ENCODE assay signal across 19 cellular contexts in genomic region chr3:46207549-46207948, GRCh38. TPM values are rescaled to one million over a fixed set of nuclear protein-coding genes. Genes with fewer than 3 reads are reported as not detected.
A peak's percentile ranks its signal among the peaks of the same experiment; 100 is the strongest.
DNase-seq lines count a peak whose midpoint lies in the region; ATAC-seq and TF ChIP-seq lines count a peak whose summit lies in the region.
"Not testable (repeated sequence)": the region's sequence is repeated elsewhere in the genome, so short reads cannot be mapped to it uniquely, and the experiment has no call there.
"Had no signal": no experiment of that assay in that cellular context is flagged by ENCODE, and none has a peak within 500 bp of the region (broad histone marks: within the 10 kb centered on the region; RNA-seq: fewer than 3 reads in every experiment).

No MANE protein-coding gene starts in this region.

- H3K9me3 Mint-ChIP-seq in activated T-helper 17 cell treated with anti-CD3 and anti-CD28 coated beads, Interleukin-2, amount 50 U/mL, for 72 hours; stimulated activated effector memory CD8-positive, alpha-beta T cell treated with anti-CD3 and anti-CD28 coated beads, Interleukin-12 subunit alpha, Interleukin-12 subunit beta, amount 100 ng/mL, for 72 hours: not testable (repeated sequence)

- not testable (repeated sequence) for DNase-seq in GM12864 (ENCODE audit: low read depth); T-helper 17 cell; colonic mucosa; left ventricle myocardium inferior; upper lobe of left lung
- peak in 1 of 2 donors; percentile 45 for DNase-seq in stimulated activated effector memory CD8-positive, alpha-beta T cell treated with anti-CD3 and anti-CD28 coated beads, Interleukin-12 subunit alpha, Interleukin-12 subunit beta, amount 100 ng/mL, for 72 hours (ENCODE audit: low spot score in 2 of 2)

- H3K27ac ChIP-seq in colonic mucosa (peak overlapping the region; percentile 29), left ventricle myocardium inferior (replicated peaks) (peak overlapping the region; percentile 51), upper lobe of left lung (peak overlapping the region; percentile 68 to 75 (median 74))

- H3K9ac ChIP-seq in colonic mucosa (ENCODE audit: low read depth in 2 of 2, low read length in 2 of 2): not testable (repeated sequence)

- not testable (repeated sequence) for ATAC-seq in T-helper 17 cell; activated T-helper 17 cell treated with anti-CD3 and anti-CD28 coated beads, Interleukin-2, amount 50 U/mL, for 72 hours (replicated peaks); stimulated activated effector memory CD8-positive, alpha-beta T cell treated with anti-CD3 and anti-CD28 coated beads, Interleukin-12 subunit alpha, Interleukin-12 subunit beta, amount 100 ng/mL, for 72 hours; upper lobe of left lung (ENCODE audit: low FRiP score in 2 of 2)

- intact Hi-C loops in colonic mucosa (cut with DNase I); left ventricle myocardium inferior (cut with micrococcal nuclease): not testable (repeated sequence)

- peak overlapping the region; percentile 43 for H3K4me3 Mint-ChIP-seq in T-helper 17 cell
- H3K4me3 Mint-ChIP-seq in activated T-helper 17 cell treated with anti-CD3 and anti-CD28 coated beads, Interleukin-2, amount 50 U/mL, for 72 hours: peak overlapping the region; percentile 51
- peak overlapping the region; percentile 64 for H3K4me3 Mint-ChIP-seq in stimulated activated effector memory CD8-positive, alpha-beta T cell treated with anti-CD3 and anti-CD28 coated beads, Interleukin-12 subunit alpha, Interleukin-12 subunit beta, amount 100 ng/mL, for 72 hours

- H3K36me3 ChIP-seq in colonic mucosa, left ventricle myocardium inferior, upper lobe of left lung: not testable (repeated sequence)

- H3K9me3 ChIP-seq in T-helper 17 cell (ENCODE audit: control insufficient read depth, low read length, poor library complexity, severe bottlenecking); colonic mucosa; left ventricle myocardium inferior (replicated peaks); mononuclear cell (ENCODE audit: low read depth, low read length); upper lobe of left lung: not testable (repeated sequence)

- H3K27me3 Mint-ChIP-seq in T-helper 17 cell; activated T-helper 17 cell treated with anti-CD3 and anti-CD28 coated beads, Interleukin-2, amount 50 U/mL, for 72 hours: not testable (repeated sequence)

- not testable (repeated sequence) for H3K36me3 Mint-ChIP-seq in T-helper 17 cell (ENCODE audit: low read depth); activated T-helper 17 cell treated with anti-CD3 and anti-CD28 coated beads, Interleukin-2, amount 50 U/mL, for 72 hours (ENCODE audit: low read depth)
- peaks cover 25% of the 10 kb centered on the region for H3K36me3 Mint-ChIP-seq in stimulated activated effector memory CD8-positive, alpha-beta T cell treated with anti-CD3 and anti-CD28 coated beads, Interleukin-12 subunit alpha, Interleukin-12 subunit beta, amount 100 ng/mL, for 72 hours

- H3K4me1 ChIP-seq in colonic mucosa, left ventricle myocardium inferior: not testable (repeated sequence)
- peaks cover 87% of the 10 kb centered on the region for H3K4me1 ChIP-seq in mononuclear cell (ENCODE audit: insufficient read depth, low read length)
- peaks cover 5 to 17% (median 6%) of the 10 kb centered on the region in 4 donors for H3K4me1 ChIP-seq in upper lobe of left lung

- H3K4me3 ChIP-seq in GM12864 (ENCODE audit: low read depth, low read length) (peak overlapping the region; percentile 24; the same call in 1 of the 2 replicates), colonic mucosa (peak overlapping the region; percentile 11), left ventricle myocardium inferior (peak overlapping the region; percentile 40), mononuclear cell (ENCODE audit: low read length) (peak overlapping the region; percentile 79), upper lobe of left lung (peak overlapping the region in 3 of 4 donors; percentile 19 to 43 (median 25))

- not testable (repeated sequence) for TF ChIP-seq EP300 in upper lobe of left lung (IDR thresholded peaks at IDR 0.05)

- WGBS in upper lobe of left lung, 2 donors: 70 to 88% methylated on average over 9 of the region's 9 CpGs

- H3K27ac Mint-ChIP-seq in T-helper 17 cell: peak overlapping the region; percentile 9
- not testable (repeated sequence) for H3K27ac Mint-ChIP-seq in activated T-helper 17 cell treated with anti-CD3 and anti-CD28 coated beads, Interleukin-2, amount 50 U/mL, for 72 hours
- H3K27ac Mint-ChIP-seq in stimulated activated effector memory CD8-positive, alpha-beta T cell treated with anti-CD3 and anti-CD28 coated beads, Interleukin-12 subunit alpha, Interleukin-12 subunit beta, amount 100 ng/mL, for 72 hours: peak overlapping the region; percentile 91

- H3K4me1 Mint-ChIP-seq in T-helper 17 cell: peaks cover 21% of the 10 kb centered on the region
- peaks cover 20% of the 10 kb centered on the region for H3K4me1 Mint-ChIP-seq in activated T-helper 17 cell treated with anti-CD3 and anti-CD28 coated beads, Interleukin-2, amount 50 U/mL, for 72 hours
- peaks cover 76% of the 10 kb centered on the region for H3K4me1 Mint-ChIP-seq in stimulated activated effector memory CD8-positive, alpha-beta T cell treated with anti-CD3 and anti-CD28 coated beads, Interleukin-12 subunit alpha, Interleukin-12 subunit beta, amount 100 ng/mL, for 72 hours

- not testable (repeated sequence) for H3K27me3 ChIP-seq in colonic mucosa; left ventricle myocardium inferior (ENCODE audit: low read depth); mononuclear cell (ENCODE audit: insufficient read depth, low read length); upper lobe of left lung

- TF ChIP-seq POLR2A in upper lobe of left lung (IDR thresholded peaks at IDR 0.05): not testable (repeated sequence)

- not testable (repeated sequence) for TF ChIP-seq CTCF in GM12864 (IDR thresholded peaks at IDR 0.05; ENCODE audit: low read depth, low read length, missing control alignments); colonic mucosa (IDR thresholded peaks at IDR 0.05); left ventricle myocardium inferior (IDR thresholded peaks at IDR 0.05; ENCODE audit: borderline replicate concordance); upper lobe of left lung (IDR thresholded peaks at IDR 0.05)

RNA-seq across cellular contexts. Expression of gene CCR1, which starts 0.6 kb away (rescaled TPM):
- total RNA-seq in T-helper 17 cell: 1 to 10 TPM in 1 of 2 donors, under 1 TPM in 1; 0.47 to 3.8 TPM
- total RNA-seq in activated T-helper 17 cell treated with anti-CD3 and anti-CD28 coated beads, Interleukin-2, amount 50 U/mL, for 72 hours: 1 to 10 TPM in 1 of 2 donors, under 1 TPM in 1; 0.66 to 1.8 TPM
- total RNA-seq in colonic mucosa: 1 to 10 TPM in 1 of 2 donors, under 1 TPM in 1; 0.57 to 6.0 TPM
- 2.0 TPM for total RNA-seq in left ventricle myocardium inferior
- total RNA-seq in mononuclear cell: 60.7 TPM
- 10 to 100 TPM in 4 of 6 donors, 1 to 10 TPM in 2; 8.0 to 52.2 (median 17.8) TPM for total RNA-seq in upper lobe of left lung
- total RNA-seq: activated naive CD4-positive, alpha-beta T cell treated with anti-CD3 and anti-CD28 coated beads for 36 hours; cardiac muscle cell; dermis microvascular lymphatic vessel endothelial cell; endothelial cell of umbilical vein; kidney epithelial cell; mammary epithelial cell had no signal

RNA-seq across cellular contexts. Expression of gene CCR3, which starts 34.7 kb away (rescaled TPM):
- total RNA-seq in T-helper 17 cell: under 1 TPM; 0.23 to 0.37 TPM
- total RNA-seq in activated T-helper 17 cell treated with anti-CD3 and anti-CD28 coated beads, Interleukin-2, amount 50 U/mL, for 72 hours: not detected
- total RNA-seq in colonic mucosa: not detected
- total RNA-seq in left ventricle myocardium inferior: not detected
- total RNA-seq in mononuclear cell: 0.52 TPM
- total RNA-seq in upper lobe of left lung: under 1 TPM in 1 of 6 donors, not detected in 5; 0.13 TPM
- total RNA-seq: activated naive CD4-positive, alpha-beta T cell treated with anti-CD3 and anti-CD28 coated beads for 36 hours; activated T-cell treated with anti-CD3 and anti-CD28 coated beads, Interleukin-2, amount 50 U/mL, for 72 hours; cardiac muscle cell; dermis microvascular lymphatic vessel endothelial cell; endothelial cell of umbilical vein; kidney epithelial cell; myocyte; prostate gland; subcutaneous adipose tissue; vagina had no signal

Comparison
In these comparisons a context has a peak if more than half of its experiments do, and no peak if none do; other contexts are left out.
1. H3K4me3 ChIP-seq: peak in every context shown above with its lines; median percentile 79 in mononuclear cell; 40 in left ventricle myocardium inferior; 25 in upper lobe of left lung; 24 in GM12864; 11 in colonic mucosa.